8 cellular contexts compared by ENCODE assay signal in genomic region chr1:93061895-93062792, GRCh38. TPM values are rescaled to one million over a fixed set of nuclear protein-coding genes. Genes with fewer than 3 reads are reported as not detected.
A peak's percentile ranks its signal among the peaks of the same experiment; 100 is the strongest.
DNase-seq lines count a peak whose midpoint lies in the region; ATAC-seq, FAIRE-seq and TF ChIP-seq lines count a peak whose summit lies in the region.

No MANE protein-coding gene starts in this region.

- no peak overlapping the region for H2AFZ ChIP-seq in keratinocyte (ENCODE audit: control insufficient read depth, low read length)

- H3K9me1 ChIP-seq in keratinocyte (ENCODE audit: control insufficient read depth, extremely low read depth, insufficient read depth, low read length): no peaks in the 10 kb centered on the region

- peaks cover 4% of the 10 kb centered on the region for H3K4me1 ChIP-seq in adipocyte (ENCODE audit: control insufficient read depth, insufficient read depth, low read length)
- H3K4me1 ChIP-seq in keratinocyte (ENCODE audit: control insufficient read depth, extremely low read depth, insufficient read depth, low read length): no peaks in the 10 kb centered on the region

- DNase-seq in AG04450 (ENCODE audit: low read depth, low spot score): no peak
- DNase-seq in OCI-M1 (lab: John Stamatoyannopoulos, UW): peak; percentile 77
- DNase-seq in adipocyte (ENCODE audit: low read depth): peak; percentile 22
- DNase-seq in keratinocyte (ENCODE audit: low read depth, low spot score): no peak
- peak; percentile 23 to 49 for DNase-seq in stimulated activated naive CD8-positive, alpha-beta T cell treated with anti-CD3 and anti-CD28 coated beads, Interleukin-15, amount 100 ng/mL, for 72 hours
- no peak for DNase-seq in ureter (ENCODE audit: low spot score)

- peak; percentile 77 for FAIRE-seq in keratinocyte (lab: Jason Lieb, UNC)

- peak; percentile 60 for ATAC-seq in HG03442 (IDR thresholded peaks at IDR 0.05; ENCODE audit: unreplicated experiment)
- ATAC-seq in stimulated activated naive CD8-positive, alpha-beta T cell treated with anti-CD3 and anti-CD28 coated beads, Interleukin-15, amount 100 ng/mL, for 72 hours: peak; percentile 95

- H3K27me3 ChIP-seq in AG04450 (ENCODE audit: control insufficient read depth, insufficient read depth, low read length) (peaks cover 16% of the 10 kb centered on the region), adipocyte (replicated peaks; ENCODE audit: control insufficient read depth, insufficient read depth, low read length) (peaks cover 25% of the 10 kb centered on the region), keratinocyte (ENCODE audit: control insufficient read depth, extremely low read depth, insufficient read depth, low read length) (no peaks in the 10 kb centered on the region)

- H3K79me2 ChIP-seq in keratinocyte (ENCODE audit: control insufficient read depth, insufficient read depth, low read length): no peaks in the 10 kb centered on the region

- CTCF ChIA-PET in AG04450 (lab: Charles Lee): interaction anchor here (0.6 to 3.0 kb wide), 7 partner anchors 24 to 242 kb away, joined by 3 to 36 read pairs (median 5); no protein-coding TSS in a partner anchor

- TF ChIP-seq CTCF in AG04450 (IDR thresholded peaks at IDR 0.05; ENCODE audit: low read depth, low read length) (peak; percentile 47), GM12872 (IDR thresholded peaks at IDR 0.05; ENCODE audit: insufficient read depth, low read depth, low read length) (peak; percentile 64), keratinocyte (optimal IDR thresholded peaks at IDR 0.05 in 1 of 3, IDR thresholded peaks at IDR 0.05 in 1 of 3, conservative IDR thresholded peaks at IDR 0.05 in 1 of 3; ENCODE audit: extremely low read depth in 1 of 3, insufficient read depth in 2 of 3, low read length in 3 of 3) (peak; percentile 47 to 70 (median 60))

- H3K27me3 Mint-ChIP-seq in stimulated activated naive CD8-positive, alpha-beta T cell treated with anti-CD3 and anti-CD28 coated beads, Interleukin-15, amount 100 ng/mL, for 72 hours: peaks cover 24% of the 10 kb centered on the region

- POLR2A ChIA-PET in AG04450 (lab: Yijun Ruan, JAX): interaction anchor here (0.9 kb wide), 1 partner anchor 17 kb away, joined by 4 read pairs; the partner anchor contains the start of gene MTF2

- no peaks in the 10 kb centered on the region for H3K4me1 Mint-ChIP-seq in stimulated activated naive CD8-positive, alpha-beta T cell treated with anti-CD3 and anti-CD28 coated beads, Interleukin-15, amount 100 ng/mL, for 72 hours

- H3K9ac ChIP-seq in adipocyte (ENCODE audit: low read length) (no peak overlapping the region), keratinocyte (ENCODE audit: control insufficient read depth, extremely low read depth, insufficient read depth, low read length) (no peak overlapping the region)

- no peak overlapping the region for H3K4me3 Mint-ChIP-seq in stimulated activated naive CD8-positive, alpha-beta T cell treated with anti-CD3 and anti-CD28 coated beads, Interleukin-15, amount 100 ng/mL, for 72 hours

- H3K36me3 ChIP-seq in adipocyte (ENCODE audit: control insufficient read depth, insufficient read depth, low read length, severe bottlenecking): no peaks in the 10 kb centered on the region
- H3K36me3 ChIP-seq in keratinocyte (ENCODE audit: control insufficient read depth in 2 of 2, extremely low read depth in 1 of 2, insufficient read depth in 2 of 2, low read length in 2 of 2): no peaks in the 10 kb centered on the region

- H3K9me3 Mint-ChIP-seq in stimulated activated naive CD8-positive, alpha-beta T cell treated with anti-CD3 and anti-CD28 coated beads, Interleukin-15, amount 100 ng/mL, for 72 hours: no peaks in the 10 kb centered on the region

- no peak overlapping the region for H3K4me2 ChIP-seq in keratinocyte (ENCODE audit: control insufficient read depth, extremely low read depth, insufficient read depth, low read depth, low read length)

- H3K9me3 ChIP-seq in AG04450 (ENCODE audit: control insufficient read depth, insufficient read depth, low read length) (no peaks in the 10 kb centered on the region), adipocyte (ENCODE audit: control insufficient read depth, low read length) (no peaks in the 10 kb centered on the region), keratinocyte (ENCODE audit: control insufficient read depth, low read depth, low read length) (no peaks in the 10 kb centered on the region)

- H4K20me1 ChIP-seq in keratinocyte (ENCODE audit: control insufficient read depth, extremely low read depth, insufficient read depth, low read length): no peaks in the 10 kb centered on the region

- dilution Hi-C loops in keratinocyte (cut with MboI; ENCODE audit: extremely low pct_ligation_motif_present, low sequenced_read_pairs): no loop called here

- H3K4me3 ChIP-seq in AG04450 (ENCODE audit: low read depth, low read length) (no peak overlapping the region), adipocyte (ENCODE audit: low read length) (no peak overlapping the region), keratinocyte (ENCODE audit: control insufficient read depth in 2 of 3, extremely low read depth in 1 of 3, insufficient read depth in 2 of 3, low read depth in 1 of 3, low read length in 3 of 3) (no peak overlapping the region)

- H3K27ac ChIP-seq in AG04450 (ENCODE audit: low read depth, low read length) (no peak overlapping the region), keratinocyte (ENCODE audit: control insufficient read depth, insufficient read depth, low read length) (no peak overlapping the region)

- H3K27ac Mint-ChIP-seq in stimulated activated naive CD8-positive, alpha-beta T cell treated with anti-CD3 and anti-CD28 coated beads, Interleukin-15, amount 100 ng/mL, for 72 hours: no peak overlapping the region

RNA-seq across cellular contexts. Expression of gene MTF2, which starts 16.9 kb away (rescaled TPM):
- polyA plus RNA-seq in AG04450 (2011; rRNA removed) (15.8 and 23.9 TPM in 2 replicates), keratinocyte (15.9 to 24.8 TPM (median 19.6 TPM) in 3 replicates)
- polyA minus RNA-seq in AG04450 (2011; rRNA and poly(A)+ RNA removed): 27.9 and 32.8 TPM in 2 replicates
- polyA plus RNA-seq in keratinocyte (2011; ENCODE audit: low read depth): 53.2 TPM
- polyA plus RNA-seq in keratinocyte (2011; cell fraction: cytosol; rRNA removed): 9.8 and 16.7 TPM in 2 replicates
- 20.5 and 23.1 TPM in 2 replicates for polyA plus RNA-seq in keratinocyte (2011; cell fraction: nucleus; rRNA removed)
- 11.8 and 14.2 TPM in 2 replicates for polyA plus RNA-seq in keratinocyte (2012; ENCODE audit: low replicate concordance)
- 12.2 to 47.2 TPM (median 35.3 TPM) in 3 replicates for polyA minus RNA-seq in keratinocyte
- polyA minus RNA-seq in keratinocyte (2011; cell fraction: cytosol; rRNA and poly(A)+ RNA removed): 15.5 TPM
- 29.3 and 47.3 TPM in 2 replicates for polyA minus RNA-seq in keratinocyte (2011; cell fraction: nucleus; rRNA and poly(A)+ RNA removed)
- total RNA-seq in ureter: 33.2 TPM

Comparison
In these comparisons a context has a peak if more than half of its experiments do, and no peak if none do; other contexts are left out.
1. DNase-seq: peak in OCI-M1 (single experiment), adipocyte (single experiment) and stimulated activated naive CD8-positive, alpha-beta T cell treated with anti-CD3 and anti-CD28 coated beads, Interleukin-15, amount 100 ng/mL, for 72 hours (2 of 2); none in AG04450 (single experiment), keratinocyte (single experiment) and ureter (single experiment).
2. Peak in every context shown above with its lines, with median percentiles within 50 percentile points of each other: CTCF ChIP-seq.